In genomic region chr10:96670786-96671185, GRCh38 we compare ENCODE assay signal across 13 cellular contexts. TPM values are rescaled to one million over a fixed set of nuclear protein-coding genes. Genes with fewer than 3 reads are reported as not detected.
DNase-seq lines count a peak whose midpoint lies in the region; ATAC-seq, FAIRE-seq and TF ChIP-seq lines count a peak whose summit lies in the region.
"Had no signal": no experiment of that assay in that cellular context is flagged by ENCODE, and none has a peak within 500 bp of the region (broad histone marks: within the 10 kb centered on the region; RNA-seq: fewer than 3 reads in every experiment).

No MANE protein-coding gene starts in this region.

- intact Hi-C loops in GM12878 (cut with micrococcal nuclease; ENCODE audit: unreplicated experiment), result no loop called here
- intact Hi-C loops in heart left ventricle (cut with DNase I), result no loop called here

- peaks cover 1% of the 10 kb centered on the region; the same call in 1 of the 2 replicates for H4K20me1 ChIP-seq in GM12878 (ENCODE audit: control insufficient read depth, insufficient read depth)

- H3K27ac ChIP-seq in GM12878 (ENCODE audit: control insufficient read depth, insufficient read depth), result peak overlapping the region; percentile 59; the same call in 1 of the 2 replicates
- H3K27ac ChIP-seq in heart left ventricle, result peak overlapping the region in 1 of 12 donors; percentile 33
- H3K27ac ChIP-seq: parathyroid adenoma had no signal

- H3K9me3 Mint-ChIP-seq in stimulated activated naive CD8-positive, alpha-beta T cell treated with anti-CD3 and anti-CD28 coated beads, Interleukin-15, Interleukin-2, amounts not matched to agents 100 ng/mL and 50 ng/mL, for 24 hours, result no peaks in the 10 kb centered on the region

- TF ChIP-seq POLR2A in GM12878 (IDR thresholded peaks at IDR 0.05; ENCODE audit: low read depth, low read length) (no peak), heart left ventricle (IDR thresholded peaks at IDR 0.05) (no peak)

- CTCF ChIA-PET in GM12878 (lab: Yijun Ruan, JAX), result interaction anchor here (1.1 to 2.2 kb wide), 3 partner anchors 29 to 47 kb away, joined by 3 to 12 read pairs (median 4); no protein-coding TSS in a partner anchor

- no TSS peak for BruUV-seq in GM12878 (replicated peaks; lab: Mats Ljungman, UMichigan)

- no peaks in the 10 kb centered on the region for H3K36me3 Mint-ChIP-seq in stimulated activated naive CD8-positive, alpha-beta T cell treated with anti-CD3 and anti-CD28 coated beads, Interleukin-15, Interleukin-2, amounts not matched to agents 100 ng/mL and 50 ng/mL, for 24 hours (ENCODE audit: low read depth)

- TF ChIP-seq CTCF in GM12878 (IDR thresholded peaks at IDR 0.05 in 2 of 3, conservative IDR thresholded peaks at IDR 0.05 in 1 of 3; ENCODE audit: control insufficient read depth in 2 of 3, extremely low read depth in 1 of 3, insufficient read depth in 1 of 3, low read depth in 3 of 3, low read length in 3 of 3), result no peak
- no peak for TF ChIP-seq CTCF in heart left ventricle (IDR thresholded peaks at IDR 0.05)

- peak overlapping the region; percentile 27; the same call in 1 of the 2 replicates for H3K4me3 ChIP-seq in GM12878
- H3K4me3 ChIP-seq in heart left ventricle, result no peak overlapping the region

- POLR2A ChIA-PET in GM12878 (lab: Charles Lee), result interaction anchor here (7.8 kb wide), 1 partner anchor 25 kb away, joined by 57 read pairs; no protein-coding TSS in a partner anchor

- H3K4me1 ChIP-seq in GM12878 (ENCODE audit: control insufficient read depth, insufficient read depth, low read length) (peaks cover 81% of the 10 kb centered on the region), heart left ventricle (peaks cover 0 to 44% (median 0%) of the 10 kb centered on the region in 12 donors)

- no peak for TF ChIP-seq RAD21 in GM12878 (IDR thresholded peaks at IDR 0.05; ENCODE audit: insufficient read depth, low read depth, low read length)

- H3K79me2 ChIP-seq in GM12878 (ENCODE audit: control insufficient read depth, insufficient read depth, low read length), result peaks cover 83% of the 10 kb centered on the region
- H3K79me2 ChIP-seq: parathyroid adenoma had no signal

- ATAC-seq in stimulated activated naive CD8-positive, alpha-beta T cell treated with anti-CD3 and anti-CD28 coated beads, Interleukin-15, Interleukin-2, amounts not matched to agents 100 U/mL and 50 U/mL, for 24 hours, result no peak
- peak; percentile 21 for ATAC-seq in GM12878
- ATAC-seq in heart left ventricle, result no peak
- ATAC-seq: Right ventricle myocardium inferior had no signal

- in situ Hi-C loops in GM12878 (cut with MboI), result no loop called here

- H3K9me3 ChIP-seq in GM12878 (replicated peaks; ENCODE audit: control insufficient read depth, insufficient read depth, low read length) (no peaks in the 10 kb centered on the region), heart left ventricle (no peaks in the 10 kb centered on the region)

- WGBS in GM12878 (ENCODE audit: insufficient coverage, insufficient replicate concordance, low lambda C conversion rate, missing lambda C conversion rate), result 1% methylated on average over 4 of the region's 4 CpGs
- WGBS in heart left ventricle, 4 donors, result 32 to 43% (median 41%) methylated on average over 4 of the region's 4 CpGs

- SMC1A ChIA-PET in GM12878 (lab: Charles Lee; ENCODE audit: uncharacterized antibody, unreplicated experiment), result interaction anchor here (0.9 to 7.4 kb wide), 7 partner anchors 18 to 48 kb away, joined by 3 to 35 read pairs (median 8); no protein-coding TSS in a partner anchor

- RAD21 ChIA-PET in GM12878 (lab: Charles Lee; ENCODE audit: unreplicated experiment), result interaction anchor here (0.9 to 4.6 kb wide), 4 partner anchors 8 to 46 kb away, joined by 3 to 25 read pairs (median 4); no protein-coding TSS in a partner anchor

- H3K9ac ChIP-seq in GM12878 (ENCODE audit: control insufficient read depth, insufficient read depth, low read length), result no peak overlapping the region; the same call in 1 of the 2 replicates
- H3K9ac ChIP-seq: parathyroid adenoma had no signal

- H3K27me3 ChIP-seq in GM12878 (replicated peaks in 1 of 2; ENCODE audit: control insufficient read depth in 2 of 2, insufficient read depth in 2 of 2, low read length in 1 of 2) (no peaks in the 10 kb centered on the region), heart left ventricle (no peaks in the 10 kb centered on the region)

- no peaks in the 10 kb centered on the region for H3K27me3 Mint-ChIP-seq in stimulated activated naive CD8-positive, alpha-beta T cell treated with anti-CD3 and anti-CD28 coated beads, Interleukin-15, Interleukin-2, amounts not matched to agents 100 ng/mL and 50 ng/mL, for 24 hours

- peak overlapping the region; percentile 69 for H3K27ac Mint-ChIP-seq in stimulated activated naive CD8-positive, alpha-beta T cell treated with anti-CD3 and anti-CD28 coated beads, Interleukin-15, Interleukin-2, amounts not matched to agents 100 ng/mL and 50 ng/mL, for 24 hours

- no peak for DNase-seq in stimulated activated naive CD8-positive, alpha-beta T cell treated with anti-CD3 and anti-CD28 coated beads, Interleukin-15, Interleukin-2, amounts not matched to agents 100 U/mL and 50 U/mL, for 24 hours
- DNase-seq in NCI-H2081 treated with DMSO at 0.1 percent for 48 hours (lab: John Stamatoyannopoulos, UW) (peak; percentile 77), GM12878 (ENCODE audit: low read depth, low spot score) (no peak), amygdala (lab: John Stamatoyannopoulos, UW) (no peak), heart left ventricle (no peak), cerebellum (ENCODE audit: low spot score) (no peak), T-helper 1 cell (no peak)
- DNase-seq: activated gamma-delta T cell treated with Interleukin-2 at 50 U/mL for 16 hours; stimulated activated CD4-positive, alpha-beta T cell treated with anti-CD3 and anti-CD28 coated beads, Interleukin-1b, Interleukin-23, amount 100 ng/mL, for 48 hours had no signal

- H3K4me3 Mint-ChIP-seq in stimulated activated naive CD8-positive, alpha-beta T cell treated with anti-CD3 and anti-CD28 coated beads, Interleukin-15, Interleukin-2, amounts not matched to agents 100 ng/mL and 50 ng/mL, for 24 hours, result peak overlapping the region; percentile 5

- H3K36me3 ChIP-seq in GM12878 (ENCODE audit: control insufficient read depth in 2 of 2, insufficient read depth in 2 of 2, low read length in 1 of 2) (peaks cover 2 to 21% of the 10 kb centered on the region in 2 experiments), heart left ventricle (no peaks in the 10 kb centered on the region)

- peak; percentile 49 for FAIRE-seq in GM12878 (lab: Jason Lieb, UNC)
- FAIRE-seq: H1 had no signal

- peaks cover 56% of the 10 kb centered on the region for H3K4me1 Mint-ChIP-seq in stimulated activated naive CD8-positive, alpha-beta T cell treated with anti-CD3 and anti-CD28 coated beads, Interleukin-15, Interleukin-2, amounts not matched to agents 100 ng/mL and 50 ng/mL, for 24 hours (ENCODE audit: low read depth)

- no peak for TF ChIP-seq EP300 in GM12878 (IDR thresholded peaks at IDR 0.05; ENCODE audit: borderline replicate concordance in 1 of 2, control insufficient read depth in 1 of 2, low read depth in 2 of 2, low read length in 2 of 2)

- H3K4me2 ChIP-seq in GM12878 (ENCODE audit: control insufficient read depth, insufficient read depth), result peak overlapping the region; percentile 40

- H2AFZ ChIP-seq in GM12878 (ENCODE audit: control insufficient read depth, low read depth, low read length), result no peak overlapping the region
- H2AFZ ChIP-seq: parathyroid adenoma had no signal

TF ChIP-seq in GM12878, 131 proteins besides CTCF, POLR2A, EP300 and RAD21:
- TF ChIP-seq ZBED1 (IDR thresholded peaks at IDR 0.05; ENCODE audit: borderline replicate concordance) (0 out of 2 replicates have a peak, but pooled peaks have one; percentile 39), SMARCA5 (IDR thresholded peaks at IDR 0.05) (no peak)

RNA-seq across cellular contexts. Expression of gene PIK3AP1, which starts 49.5 kb away (rescaled TPM):
- 528 and 572 TPM in 2 replicates for total RNA-seq in GM12878 (2013; cell fraction: nucleolus; rRNA removed)
- 151 and 167 TPM in 2 replicates for total RNA-seq in GM12878 (2014; rRNA removed)
- 143 and 148 TPM in 2 replicates for total RNA-seq in GM12878 (2014; rRNA removed; fragmentation: Illumina TruSeq; extraction: Trizol)
- total RNA-seq in GM12878 (2021), result 137 and 142 TPM in 2 replicates
- 51.5 TPM for polyA plus RNA-seq in GM12878 (2011; ENCODE audit: low read depth)
- 281 and 306 TPM in 2 replicates for polyA plus RNA-seq in GM12878 (2011; rRNA removed)
- polyA plus RNA-seq in GM12878 (2011; cell fraction: cytosol; rRNA removed), result 333 and 336 TPM in 2 replicates
- polyA plus RNA-seq in GM12878 (2011; cell fraction: nucleus; rRNA removed), result 200 and 264 TPM in 2 replicates
- polyA plus RNA-seq in GM12878 (2012), result 66.8 and 75.2 TPM in 2 replicates
- polyA plus RNA-seq in GM12878 (2014; fragmentation: Illumina TruSeq; extraction: Trizol), result 107 and 128 TPM in 2 replicates
- 10 to 100 TPM; 26.2 to 37.0 TPM for polyA plus RNA-seq in GM12878 (2014; fragmentation: Nextera tagmentation; extraction: Ambion mirVana)
- polyA plus RNA-seq in GM12878 (2014; rRNA removed), result 108 and 110 TPM in 2 replicates
- polyA plus RNA-seq in GM12878 (2016; fragmentation: Nextera tagmentation; extraction: Ambion mirVana), result 10 to 100 TPM; 92.4 to 93.7 TPM
- polyA minus RNA-seq in GM12878 (2011; rRNA and poly(A)+ RNA removed), result 802 and 813 TPM in 2 replicates
- 162 and 192 TPM in 2 replicates for polyA minus RNA-seq in GM12878 (2011; cell fraction: cytosol; rRNA and poly(A)+ RNA removed)
- 171 and 266 TPM in 2 replicates for polyA minus RNA-seq in GM12878 (2011; cell fraction: nucleus; rRNA and poly(A)+ RNA removed)
- 10 to 100 TPM in 2 of 9 donors, 1 to 10 TPM in 7; 1.4 to 37.9 (median 6.1) TPM for total RNA-seq in heart left ventricle
- 1 to 10 TPM; 1.3 to 1.8 TPM for polyA plus RNA-seq in heart left ventricle
- total RNA-seq in cerebellum, result 2.1 TPM
